ENCODE assay signal across 1 cellular context in the genomic region with DNA sequence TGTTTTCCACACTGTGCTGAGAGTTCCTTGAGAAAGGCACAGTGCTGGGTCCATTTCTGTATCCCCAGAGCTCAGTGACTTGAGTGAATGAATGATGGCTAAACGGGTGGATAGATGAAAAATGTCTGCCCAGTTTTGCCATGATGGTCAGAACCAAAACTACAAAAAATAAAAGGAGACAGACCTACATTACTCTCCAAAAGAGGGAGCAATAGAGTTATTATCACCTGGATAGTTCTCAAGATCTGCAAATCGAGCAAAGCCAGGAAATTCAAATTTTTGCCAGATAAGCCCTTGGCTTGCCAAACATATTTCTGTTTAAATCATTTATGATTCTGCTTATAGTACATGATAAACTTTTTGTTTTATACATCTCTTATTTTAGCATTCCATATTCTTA.
TF ChIP-seq lines count a peak whose summit lies in the region.

No MANE protein-coding gene starts in this region.

TF ChIP-seq in HepG2, 621 proteins besides CTCF, POLR2A, EP300 and RAD21 (continued from another document):
- TF ChIP-seq, protein P1, sequence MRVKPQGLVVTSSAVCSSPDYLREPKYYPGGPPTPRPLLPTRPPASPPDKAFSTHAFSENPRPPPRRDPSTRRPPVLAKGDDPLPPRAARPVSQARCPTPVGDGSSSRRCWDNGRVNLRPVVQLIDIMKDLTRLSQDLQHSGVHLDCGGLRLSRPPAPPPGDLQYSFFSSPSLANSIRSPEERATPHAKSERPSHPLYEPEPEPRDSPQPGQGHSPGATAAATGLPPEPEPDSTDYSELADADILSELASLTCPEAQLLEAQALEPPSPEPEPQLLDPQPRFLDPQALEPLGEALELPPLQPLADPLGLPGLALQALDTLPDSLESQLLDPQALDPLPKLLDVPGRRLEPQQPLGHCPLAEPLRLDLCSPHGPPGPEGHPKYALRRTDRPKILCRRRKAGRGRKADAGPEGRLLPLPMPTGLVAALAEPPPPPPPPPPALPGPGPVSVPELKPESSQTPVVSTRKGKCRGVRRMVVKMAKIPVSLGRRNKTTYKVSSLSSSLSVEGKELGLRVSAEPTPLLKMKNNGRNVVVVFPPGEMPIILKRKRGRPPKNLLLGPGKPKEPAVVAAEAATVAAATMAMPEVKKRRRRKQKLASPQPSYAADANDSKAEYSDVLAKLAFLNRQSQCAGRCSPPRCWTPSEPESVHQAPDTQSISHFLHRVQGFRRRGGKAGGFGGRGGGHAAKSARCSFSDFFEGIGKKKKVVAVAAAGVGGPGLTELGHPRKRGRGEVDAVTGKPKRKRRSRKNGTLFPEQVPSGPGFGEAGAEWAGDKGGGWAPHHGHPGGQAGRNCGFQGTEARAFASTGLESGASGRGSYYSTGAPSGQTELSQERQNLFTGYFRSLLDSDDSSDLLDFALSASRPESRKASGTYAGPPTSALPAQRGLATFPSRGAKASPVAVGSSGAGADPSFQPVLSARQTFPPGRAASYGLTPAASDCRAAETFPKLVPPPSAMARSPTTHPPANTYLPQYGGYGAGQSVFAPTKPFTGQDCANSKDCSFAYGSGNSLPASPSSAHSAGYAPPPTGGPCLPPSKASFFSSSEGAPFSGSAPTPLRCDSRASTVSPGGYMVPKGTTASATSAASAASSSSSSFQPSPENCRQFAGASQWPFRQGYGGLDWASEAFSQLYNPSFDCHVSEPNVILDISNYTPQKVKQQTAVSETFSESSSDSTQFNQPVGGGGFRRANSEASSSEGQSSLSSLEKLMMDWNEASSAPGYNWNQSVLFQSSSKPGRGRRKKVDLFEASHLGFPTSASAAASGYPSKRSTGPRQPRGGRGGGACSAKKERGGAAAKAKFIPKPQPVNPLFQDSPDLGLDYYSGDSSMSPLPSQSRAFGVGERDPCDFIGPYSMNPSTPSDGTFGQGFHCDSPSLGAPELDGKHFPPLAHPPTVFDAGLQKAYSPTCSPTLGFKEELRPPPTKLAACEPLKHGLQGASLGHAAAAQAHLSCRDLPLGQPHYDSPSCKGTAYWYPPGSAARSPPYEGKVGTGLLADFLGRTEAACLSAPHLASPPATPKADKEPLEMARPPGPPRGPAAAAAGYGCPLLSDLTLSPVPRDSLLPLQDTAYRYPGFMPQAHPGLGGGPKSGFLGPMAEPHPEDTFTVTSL (CRISPR knock-in tag; IDR thresholded peaks at IDR 0.05; ENCODE audit: borderline replicate concordance) = no peak
- TF ChIP-seq RCOR2 (CRISPR knock-in tag; IDR thresholded peaks at IDR 0.05) (no peak), RORA (CRISPR knock-in tag; IDR thresholded peaks at IDR 0.05) (no peak), TGIF2 (CRISPR knock-in tag; IDR thresholded peaks at IDR 0.05) (no peak), HOXD1 (CRISPR knock-in tag; IDR thresholded peaks at IDR 0.05) (no peak), ZNF101 (CRISPR knock-in tag; IDR thresholded peaks at IDR 0.05; ENCODE audit: borderline replicate concordance, low read depth) (no peak), CHD4 (IDR thresholded peaks at IDR 0.05; ENCODE audit: borderline replicate concordance, low read length) (no peak), ETV5 (CRISPR knock-in tag; IDR thresholded peaks at IDR 0.05; ENCODE audit: borderline replicate concordance) (no peak), ZNF772 (CRISPR knock-in tag; IDR thresholded peaks at IDR 0.05) (no peak), PRMT3 (CRISPR knock-in tag; IDR thresholded peaks at IDR 0.05; ENCODE audit: borderline replicate concordance, low read depth) (no peak), ZNF530 (CRISPR knock-in tag; IDR thresholded peaks at IDR 0.05; ENCODE audit: low read depth) (no peak), ZNF619 (CRISPR knock-in tag; IDR thresholded peaks at IDR 0.05) (no peak), HNRNPLL (IDR thresholded peaks at IDR 0.05; ENCODE audit: low read depth, low read length, poor library complexity, severe bottlenecking) (no peak)
- TF ChIP-seq, protein P2, sequence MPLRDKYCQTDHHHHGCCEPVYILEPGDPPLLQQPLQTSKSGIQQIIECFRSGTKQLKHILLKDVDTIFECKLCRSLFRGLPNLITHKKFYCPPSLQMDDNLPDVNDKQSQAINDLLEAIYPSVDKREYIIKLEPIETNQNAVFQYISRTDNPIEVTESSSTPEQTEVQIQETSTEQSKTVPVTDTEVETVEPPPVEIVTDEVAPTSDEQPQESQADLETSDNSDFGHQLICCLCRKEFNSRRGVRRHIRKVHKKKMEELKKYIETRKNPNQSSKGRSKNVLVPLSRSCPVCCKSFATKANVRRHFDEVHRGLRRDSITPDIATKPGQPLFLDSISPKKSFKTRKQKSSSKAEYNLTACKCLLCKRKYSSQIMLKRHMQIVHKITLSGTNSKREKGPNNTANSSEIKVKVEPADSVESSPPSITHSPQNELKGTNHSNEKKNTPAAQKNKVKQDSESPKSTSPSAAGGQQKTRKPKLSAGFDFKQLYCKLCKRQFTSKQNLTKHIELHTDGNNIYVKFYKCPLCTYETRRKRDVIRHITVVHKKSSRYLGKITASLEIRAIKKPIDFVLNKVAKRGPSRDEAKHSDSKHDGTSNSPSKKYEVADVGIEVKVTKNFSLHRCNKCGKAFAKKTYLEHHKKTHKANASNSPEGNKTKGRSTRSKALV (CRISPR knock-in tag; IDR thresholded peaks at IDR 0.05) = no peak
- TF ChIP-seq, protein P3, sequence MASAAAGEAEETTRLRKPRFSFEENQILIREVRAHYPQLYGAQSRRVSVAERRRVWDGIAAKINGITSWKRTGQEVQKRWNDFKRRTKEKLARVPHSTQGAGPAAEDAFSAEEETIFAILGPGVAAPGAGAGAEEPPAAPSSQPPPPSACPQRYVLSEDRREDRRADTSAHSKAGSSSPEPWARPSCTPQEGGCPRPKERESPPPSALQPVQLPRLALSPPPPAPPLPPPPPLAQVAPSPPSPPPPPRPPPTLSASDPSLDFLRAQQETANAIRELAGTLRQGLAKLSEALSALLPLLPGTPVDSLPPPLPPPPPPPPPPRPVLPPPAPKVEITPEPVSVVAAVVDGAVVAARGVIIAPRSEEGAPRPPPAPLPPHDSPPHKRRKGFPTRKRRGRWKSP (CRISPR knock-in tag; IDR thresholded peaks at IDR 0.05) = no peak
- TF ChIP-seq, protein P4, sequence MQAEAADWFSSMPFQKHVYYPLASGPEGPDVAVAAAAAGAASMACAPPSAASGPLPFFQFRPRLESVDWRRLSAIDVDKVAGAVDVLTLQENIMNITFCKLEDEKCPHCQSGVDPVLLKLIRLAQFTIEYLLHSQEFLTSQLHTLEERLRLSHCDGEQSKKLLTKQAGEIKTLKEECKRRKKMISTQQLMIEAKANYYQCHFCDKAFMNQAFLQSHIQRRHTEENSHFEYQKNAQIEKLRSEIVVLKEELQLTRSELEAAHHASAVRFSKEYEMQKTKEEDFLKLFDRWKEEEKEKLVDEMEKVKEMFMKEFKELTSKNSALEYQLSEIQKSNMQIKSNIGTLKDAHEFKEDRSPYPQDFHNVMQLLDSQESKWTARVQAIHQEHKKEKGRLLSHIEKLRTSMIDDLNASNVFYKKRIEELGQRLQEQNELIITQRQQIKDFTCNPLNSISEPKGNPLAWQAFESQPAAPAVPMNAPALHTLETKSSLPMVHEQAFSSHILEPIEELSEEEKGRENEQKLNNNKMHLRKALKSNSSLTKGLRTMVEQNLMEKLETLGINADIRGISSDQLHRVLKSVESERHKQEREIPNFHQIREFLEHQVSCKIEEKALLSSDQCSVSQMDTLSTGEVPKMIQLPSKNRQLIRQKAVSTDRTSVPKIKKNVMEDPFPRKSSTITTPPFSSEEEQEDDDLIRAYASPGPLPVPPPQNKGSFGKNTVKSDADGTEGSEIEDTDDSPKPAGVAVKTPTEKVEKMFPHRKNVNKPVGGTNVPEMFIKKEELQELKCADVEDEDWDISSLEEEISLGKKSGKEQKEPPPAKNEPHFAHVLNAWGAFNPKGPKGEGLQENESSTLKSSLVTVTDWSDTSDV (CRISPR knock-in tag; IDR thresholded peaks at IDR 0.05) = no peak
